In genomic region chr6:31680226-31680840, GRCh38 we compare ENCODE assay signal across 8 cellular contexts. TPM values are rescaled to one million over a fixed set of nuclear protein-coding genes. Genes with fewer than 3 reads are reported as not detected.
DNase-seq lines count a peak whose midpoint lies in the region; ATAC-seq lines count a peak whose summit lies in the region.

No MANE protein-coding gene starts in this region.

- peaks cover 15% of the 10 kb centered on the region for H3K4me1 Mint-ChIP-seq in activated CD4-positive, alpha-beta T cell treated with anti-CD3 and anti-CD28 coated beads for 36 hours
- H3K4me1 Mint-ChIP-seq in activated naive CD8-positive, alpha-beta T cell treated with anti-CD3 and anti-CD28 coated beads for 36 hours, result peaks cover 14% of the 10 kb centered on the region

- H3K27ac Mint-ChIP-seq in activated CD4-positive, alpha-beta T cell treated with anti-CD3 and anti-CD28 coated beads for 36 hours, result peak overlapping the region; percentile 43
- no peak overlapping the region for H3K27ac Mint-ChIP-seq in activated naive CD8-positive, alpha-beta T cell treated with anti-CD3 and anti-CD28 coated beads for 36 hours

- peaks cover 0 to 4% of the 10 kb centered on the region in 2 donors for H3K36me3 ChIP-seq in stomach smooth muscle (ENCODE audit: control insufficient read depth in 2 of 2, insufficient read depth in 2 of 2, low read length in 2 of 2)

- H3K4me3 Mint-ChIP-seq in activated CD4-positive, alpha-beta T cell treated with anti-CD3 and anti-CD28 coated beads for 36 hours, result peak overlapping the region; percentile 66
- H3K4me3 Mint-ChIP-seq in activated naive CD8-positive, alpha-beta T cell treated with anti-CD3 and anti-CD28 coated beads for 36 hours, result peak overlapping the region; percentile 65

- H3K9ac ChIP-seq in stomach smooth muscle (ENCODE audit: low read length in 2 of 2), result peak overlapping the region; percentile 58 to 66

- ATAC-seq in activated CD4-positive, alpha-beta T cell treated with anti-CD3 and anti-CD28 coated beads for 36 hours, result peak; percentile 37
- ATAC-seq in HG03139 (IDR thresholded peaks at IDR 0.05; ENCODE audit: unreplicated experiment), result no peak

- no peak for DNase-seq in activated CD4-positive, alpha-beta T cell treated with anti-CD3 and anti-CD28 coated beads for 36 hours
- no peak for DNase-seq in activated CD4-positive, alpha-beta T cell treated with anti-CD3 and anti-CD28 coated beads for 4 hours
- DNase-seq in activated naive CD8-positive, alpha-beta T cell treated with anti-CD3 and anti-CD28 coated beads for 36 hours, result no peak
- DNase-seq in mesenteric fat pad (ENCODE audit: low spot score) (no peak), DMS53 treated with DMSO at 0.1 percent for 48 hours (lab: John Stamatoyannopoulos, UW; ENCODE audit: unreplicated experiment) (no peak)

- H3K27ac ChIP-seq in layer of hippocampus (ENCODE audit: low read depth, low read length), result peak overlapping the region; percentile 33
- H3K27ac ChIP-seq in stomach smooth muscle (ENCODE audit: low read length), result peak overlapping the region; percentile 55

- intact Hi-C loops in activated CD4-positive, alpha-beta T cell treated with anti-CD3 and anti-CD28 coated beads for 36 hours (cut with DNase I, micrococcal nuclease), result loop anchor here (1.0 to 10.0 kb wide), 9 partner anchors 48 to 277 kb away; partner anchors contain the start of genes NELFE (in 2 of the 2), NEU1 (in 2 of the 2), SKIC2 (in 2 of the 2) and DDAH2 (in 1 of the 2)

- H3K9me3 ChIP-seq in stomach smooth muscle (ENCODE audit: control insufficient read depth in 2 of 2, low read length in 2 of 2), result no peaks in the 10 kb centered on the region

- POLR2A ChIA-PET in activated CD4-positive, alpha-beta T cell treated with anti-CD3 and anti-CD28 coated beads for 36 hours (lab: Charles Lee), result interaction anchor here (0.5 to 0.8 kb wide), 2 partner anchors 38 to 146 kb away, joined by 3 read pairs; no protein-coding TSS in a partner anchor

- no peaks in the 10 kb centered on the region for H3K36me3 Mint-ChIP-seq in activated CD4-positive, alpha-beta T cell treated with anti-CD3 and anti-CD28 coated beads for 36 hours (ENCODE audit: low read depth)
- H3K36me3 Mint-ChIP-seq in activated naive CD8-positive, alpha-beta T cell treated with anti-CD3 and anti-CD28 coated beads for 36 hours, result peaks cover 2% of the 10 kb centered on the region

- H3K4me3 ChIP-seq in stomach smooth muscle (ENCODE audit: low read length in 2 of 2), result peak overlapping the region; percentile 64 to 81

- CTCF ChIA-PET in activated CD4-positive, alpha-beta T cell treated with anti-CD3 and anti-CD28 coated beads for 36 hours (lab: Charles Lee), result interaction anchor here (0.6 to 1.0 kb wide), 5 partner anchors 10 to 179 kb away, joined by 3 to 6 read pairs (median 3); partner anchors contain the start of gene LY6G6D

- H3K4me1 ChIP-seq in stomach smooth muscle (ENCODE audit: control insufficient read depth, insufficient read depth, low read length), result peaks cover 17% of the 10 kb centered on the region

- H3K9me3 Mint-ChIP-seq in activated CD4-positive, alpha-beta T cell treated with anti-CD3 and anti-CD28 coated beads for 36 hours (ENCODE audit: low read depth), result no peaks in the 10 kb centered on the region
- H3K9me3 Mint-ChIP-seq in activated naive CD8-positive, alpha-beta T cell treated with anti-CD3 and anti-CD28 coated beads for 36 hours, result no peaks in the 10 kb centered on the region

- H3K27me3 Mint-ChIP-seq in activated CD4-positive, alpha-beta T cell treated with anti-CD3 and anti-CD28 coated beads for 36 hours, result no peaks in the 10 kb centered on the region
- no peaks in the 10 kb centered on the region for H3K27me3 Mint-ChIP-seq in activated naive CD8-positive, alpha-beta T cell treated with anti-CD3 and anti-CD28 coated beads for 36 hours

- H3K27me3 ChIP-seq in layer of hippocampus (ENCODE audit: control insufficient read depth, insufficient read depth, low read length) (no peaks in the 10 kb centered on the region), stomach smooth muscle (ENCODE audit: control insufficient read depth in 1 of 2, insufficient read depth in 2 of 2, low read length in 2 of 2) (no peaks in the 10 kb centered on the region)

RNA-seq across cellular contexts. Expression of gene LY6G5C, which starts 0.5 kb away (rescaled TPM):
- total RNA-seq in activated CD4-positive, alpha-beta T cell treated with anti-CD3 and anti-CD28 coated beads for 36 hours, result 1 to 10 TPM; 1.2 to 1.5 TPM
- 1 to 10 TPM; 2.3 to 2.4 TPM for total RNA-seq in activated naive CD8-positive, alpha-beta T cell treated with anti-CD3 and anti-CD28 coated beads for 36 hours
- total RNA-seq in mesenteric fat pad, result 1.9 TPM

RNA-seq across cellular contexts. Expression of gene LY6G5B, which starts 10.6 kb away (rescaled TPM):
- 10 to 100 TPM; 11.3 to 15.5 TPM for total RNA-seq in activated CD4-positive, alpha-beta T cell treated with anti-CD3 and anti-CD28 coated beads for 36 hours
- 10 to 100 TPM; 17.6 to 21.4 TPM for total RNA-seq in activated naive CD8-positive, alpha-beta T cell treated with anti-CD3 and anti-CD28 coated beads for 36 hours
- 15.5 TPM for total RNA-seq in mesenteric fat pad

RNA-seq across cellular contexts. Expression of gene CSNK2B, which starts 14.5 kb away (rescaled TPM):
- total RNA-seq in activated CD4-positive, alpha-beta T cell treated with anti-CD3 and anti-CD28 coated beads for 36 hours, result 100 to 1,000 TPM; 239 to 346 TPM
- total RNA-seq in activated naive CD8-positive, alpha-beta T cell treated with anti-CD3 and anti-CD28 coated beads for 36 hours, result 100 to 1,000 TPM; 297 to 307 TPM
- 125 TPM for total RNA-seq in mesenteric fat pad

RNA-seq across cellular contexts. Expression of gene GPANK1, which starts 15.5 kb away (rescaled TPM):
- total RNA-seq in activated CD4-positive, alpha-beta T cell treated with anti-CD3 and anti-CD28 coated beads for 36 hours, result 10 to 100 TPM; 35.2 to 42.8 TPM
- total RNA-seq in activated naive CD8-positive, alpha-beta T cell treated with anti-CD3 and anti-CD28 coated beads for 36 hours, result 10 to 100 TPM; 33.3 to 37.0 TPM
- 10.5 TPM for total RNA-seq in mesenteric fat pad

RNA-seq across cellular contexts. Expression of gene C6orf47, which starts 19.8 kb away (rescaled TPM):
- total RNA-seq in activated CD4-positive, alpha-beta T cell treated with anti-CD3 and anti-CD28 coated beads for 36 hours, result 10 to 100 TPM; 10.1 to 11.7 TPM
- 10 to 100 TPM; 10.8 to 11.1 TPM for total RNA-seq in activated naive CD8-positive, alpha-beta T cell treated with anti-CD3 and anti-CD28 coated beads for 36 hours
- 21.6 TPM for total RNA-seq in mesenteric fat pad
